11 cellular contexts compared by ENCODE assay signal in the genomic region with DNA sequence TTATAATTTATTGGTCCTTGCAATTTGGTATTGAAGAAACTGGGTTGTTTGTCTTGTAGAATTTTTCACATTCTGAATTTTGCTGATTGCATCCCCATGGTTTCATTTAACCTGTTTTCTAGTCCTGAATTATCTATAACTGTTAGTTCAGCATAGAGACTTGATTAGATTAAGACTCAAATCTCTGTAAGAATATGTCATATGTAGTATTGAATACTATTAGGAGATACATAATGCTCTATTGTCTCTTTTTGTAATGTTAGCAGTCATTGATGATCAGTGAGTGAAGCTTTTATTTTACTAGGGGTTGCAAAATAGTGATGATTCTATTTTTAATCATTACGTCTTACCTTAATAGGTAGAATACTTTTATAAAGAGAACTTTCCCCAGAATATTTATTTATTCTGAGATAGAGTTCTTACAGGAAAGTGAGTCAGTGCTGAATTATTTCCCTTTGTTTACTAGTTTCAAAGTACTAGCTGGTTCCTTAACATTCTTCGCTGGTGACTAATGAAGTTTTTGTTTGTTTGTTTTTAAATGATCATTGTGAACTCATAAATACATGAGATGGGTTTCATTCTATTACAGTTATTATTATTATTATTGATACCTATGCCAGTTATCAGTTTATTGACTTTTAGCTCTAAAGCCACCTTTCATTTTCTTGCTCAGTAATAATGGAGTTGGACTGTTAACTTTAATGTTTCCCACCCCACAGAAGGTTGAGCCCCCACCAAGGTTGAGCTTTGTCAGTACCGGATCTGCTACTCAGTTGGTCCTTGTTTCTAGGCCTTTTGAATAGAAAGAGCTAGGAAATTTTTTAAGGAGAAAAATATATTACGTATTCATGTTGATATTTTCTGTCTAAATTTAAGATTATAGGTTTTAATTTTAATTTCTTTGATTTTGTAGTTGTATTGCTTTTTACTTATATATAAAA.
DNase-seq lines count a peak whose midpoint lies in the region; ATAC-seq, FAIRE-seq and TF ChIP-seq lines count a peak whose summit lies in the region.
"Had no signal": no experiment of that assay in that cellular context is flagged by ENCODE, and none has a peak within 500 bp of the region (broad histone marks: within the 10 kb centered on the region; RNA-seq: fewer than 3 reads in every experiment).

No MANE protein-coding gene starts in this region.

- H3K27ac Mint-ChIP-seq in naive thymus-derived CD8-positive, alpha-beta T cell: no peak overlapping the region

- in situ Hi-C loops in ACHN (cut with HindIII; ENCODE audit: low pct_ligation_motif_present, low pct_unique_long_range_greater_than_20kb, low sequenced_read_pairs) (no loop called here), brain microvascular endothelial cell (cut with HindIII; ENCODE audit: low pct_ligation_motif_present, low sequenced_read_pairs) (no loop called here)

- H3K9me3 Mint-ChIP-seq in naive thymus-derived CD8-positive, alpha-beta T cell: no peaks in the 10 kb centered on the region

- H3K4me3 Mint-ChIP-seq in naive thymus-derived CD8-positive, alpha-beta T cell: no peak overlapping the region

- H3K4me1 Mint-ChIP-seq in naive thymus-derived CD8-positive, alpha-beta T cell: peaks cover 0 to 1% (median 0%) of the 10 kb centered on the region in 4 donors

- H3K36me3 Mint-ChIP-seq in naive thymus-derived CD8-positive, alpha-beta T cell: no peaks in the 10 kb centered on the region

- ATAC-seq in naive thymus-derived CD8-positive, alpha-beta T cell: no peak
- ATAC-seq in GM19395 (IDR thresholded peaks at IDR 0.05; ENCODE audit: unreplicated experiment): no peak

- H3K27me3 Mint-ChIP-seq in naive thymus-derived CD8-positive, alpha-beta T cell: no peaks in the 10 kb centered on the region

- no peaks in the 10 kb centered on the region for H3K27me3 ChIP-seq in brain microvascular endothelial cell (replicated peaks)
- H3K27me3 ChIP-seq: BLaER1 treated with 17β-estradiol and CSF1 and Interleukin-3, amounts not matched to agents 10 nM and 100 nM; stomach had no signal

- peak; percentile 73 for DNase-seq in ACHN
- DNase-seq in HT1080 (ENCODE audit: low read depth): peak; percentile 72
- no peak for DNase-seq in brain microvascular endothelial cell
- no peak for DNase-seq in naive thymus-derived CD8-positive, alpha-beta T cell
- no peak for DNase-seq in stimulated activated CD4-positive, alpha-beta T cell treated with anti-CD3 and anti-CD28 coated beads, Interleukin-12 subunit alpha, Interleukin-12 subunit beta, amount 100 ng/mL, for 4 hours
- no peak for DNase-seq in SKM-1 treated with dmso at 0.1 percent for 144 hours (lab: John Stamatoyannopoulos, UW; ENCODE audit: unreplicated experiment)
- DNase-seq: stomach had no signal

- no peak for TF ChIP-seq CTCF in brain microvascular endothelial cell (IDR thresholded peaks at IDR 0.05; ENCODE audit: low read depth, low read length, missing control alignments)

- H3K4me3 ChIP-seq in brain microvascular endothelial cell (ENCODE audit: low read depth, low read length): no peak overlapping the region
- H3K4me3 ChIP-seq: BLaER1 treated with 17β-estradiol and CSF1 and Interleukin-3, amounts not matched to agents 10 nM and 100 nM; stomach had no signal

- H3K27ac ChIP-seq in brain microvascular endothelial cell: peak overlapping the region; percentile 50
- H3K27ac ChIP-seq: BLaER1 treated with 17β-estradiol and CSF1 and Interleukin-3, amounts not matched to agents 10 nM and 100 nM; HL-60; stomach had no signal

- no peaks in the 10 kb centered on the region for H3K36me3 ChIP-seq in brain microvascular endothelial cell (replicated peaks)
- H3K36me3 ChIP-seq: stomach had no signal

- POLR2A ChIA-PET in naive thymus-derived CD8-positive, alpha-beta T cell (lab: Charles Lee): interaction anchor here (0.6 kb wide), 1 partner anchor 650 kb away, joined by 6 read pairs; no protein-coding TSS in a partner anchor

- peak; percentile 89 for FAIRE-seq in islet of Langerhans (lab: Jason Lieb, UNC)

Comparison
In these comparisons a context has a peak if more than half of its experiments do, and no peak if none do; other contexts are left out.
1. DNase-seq: peak in ACHN (single experiment) and HT1080 (single experiment); none in brain microvascular endothelial cell (single experiment), naive thymus-derived CD8-positive, alpha-beta T cell (0 of 10), stimulated activated CD4-positive, alpha-beta T cell treated with anti-CD3 and anti-CD28 coated beads, Interleukin-12 subunit alpha, Interleukin-12 subunit beta, amount 100 ng/mL, for 4 hours (single experiment) and SKM-1 treated with dmso at 0.1 percent for 144 hours (single experiment).